ENCODE assay signal across 14 cellular contexts in genomic region chr7:4742852-4743251, GRCh38. TPM values are rescaled to one million over a fixed set of nuclear protein-coding genes. Genes with fewer than 3 reads are reported as not detected.
DNase-seq lines count a peak whose midpoint lies in the region; ATAC-seq, FAIRE-seq and TF ChIP-seq lines count a peak whose summit lies in the region.
"Had no signal": no experiment of that assay in that cellular context is flagged by ENCODE, and none has a peak within 500 bp of the region (broad histone marks: within the 10 kb centered on the region; RNA-seq: fewer than 3 reads in every experiment).

No MANE protein-coding gene starts in this region.

- 77 to 92% methylated on average over 10 of the region's 10 CpGs for WGBS in sigmoid colon, 2 donors
- 89% methylated on average over 10 of the region's 10 CpGs for WGBS in prostate gland

- peaks cover 2 to 43% (median 5%) of the 10 kb centered on the region in 3 donors for H3K36me3 Mint-ChIP-seq in CD8-positive, alpha-beta memory T cell
- peaks cover 41% of the 10 kb centered on the region for H3K36me3 Mint-ChIP-seq in endothelial cell (ENCODE audit: low read depth, unreplicated experiment)

- H3K4me1 Mint-ChIP-seq in CD8-positive, alpha-beta memory T cell: peaks cover 48 to 72% (median 66%) of the 10 kb centered on the region in 3 donors
- peaks cover 52% of the 10 kb centered on the region for H3K4me1 Mint-ChIP-seq in endothelial cell (ENCODE audit: unreplicated experiment)

- H3K4me3 ChIP-seq in CD8-positive, alpha-beta memory T cell (ENCODE audit: low read length): no peak overlapping the region
- H3K4me3 ChIP-seq in sigmoid colon (no peak overlapping the region), prostate gland (no peak overlapping the region)
- H3K4me3 ChIP-seq: GM23338, spleen had no signal

- intact Hi-C loops in sigmoid colon (cut with DNase I): loop anchor here (5.0 kb wide), 1 partner anchor 61 kb away; the partner anchor contains the start of gene FOXK1
- intact Hi-C loops in sciatic nerve (cut with DNase I): no loop called here
- intact Hi-C loops in prostate gland (cut with DNase I): no loop called here

- no peaks in the 10 kb centered on the region for H3K27me3 ChIP-seq in CD8-positive, alpha-beta memory T cell (ENCODE audit: insufficient read depth, low read length, poor library complexity, severe bottlenecking)
- no peaks in the 10 kb centered on the region for H3K27me3 ChIP-seq in sigmoid colon
- no peaks in the 10 kb centered on the region for H3K27me3 ChIP-seq in prostate gland (replicated peaks; ENCODE audit: insufficient read depth)
- H3K27me3 ChIP-seq: spleen had no signal

- TF ChIP-seq EP300 in sigmoid colon (IDR thresholded peaks at IDR 0.05): no peak

- no peaks in the 10 kb centered on the region for H3K9me3 ChIP-seq in CD8-positive, alpha-beta memory T cell (ENCODE audit: low read length)
- H3K9me3 ChIP-seq in sigmoid colon (no peaks in the 10 kb centered on the region), prostate gland (no peaks in the 10 kb centered on the region)
- H3K9me3 ChIP-seq: spleen had no signal

- DNase-seq in CD8-positive, alpha-beta memory T cell: no peak
- DNase-seq in RWPE1 (ENCODE audit: low spot score) (peak; percentile 16), endothelial cell (ENCODE audit: low spot score) (no peak), sigmoid colon (no peak), GM12891 (ENCODE audit: insufficient read length, low spot score) (no peak), sciatic nerve (ENCODE audit: low spot score) (no peak), prostate gland (ENCODE audit: low spot score) (no peak)
- DNase-seq: NCI-H1694 treated with DMSO at 0.1 percent for 48 hours; NK-92 treated with Interleukin-12 subunit alpha and Interleukin-12 subunit beta, amount 100 ng/mL, for 24 hours; spleen; SW 1271 had no signal

- POLR2A ChIA-PET in CD8-positive, alpha-beta memory T cell (lab: Charles Lee): no interaction called here
- POLR2A ChIA-PET in RWPE1 (lab: Yijun Ruan, JAX; ENCODE audit: low non-redundant PET): no interaction called here

- no peaks in the 10 kb centered on the region for H3K9me3 Mint-ChIP-seq in CD8-positive, alpha-beta memory T cell
- H3K9me3 Mint-ChIP-seq in endothelial cell (ENCODE audit: unreplicated experiment): peaks cover 2% of the 10 kb centered on the region
- H3K9me3 Mint-ChIP-seq: GM23338 had no signal

- H3K27ac ChIP-seq in CD8-positive, alpha-beta memory T cell (ENCODE audit: low read depth, low read length): no peak overlapping the region
- H3K27ac ChIP-seq in RWPE1 (peak overlapping the region; percentile 96), sigmoid colon (peak overlapping the region; percentile 16 to 96 (median 93)), prostate gland (no peak overlapping the region)

- H3K27ac Mint-ChIP-seq in CD8-positive, alpha-beta memory T cell: peak overlapping the region; percentile 82 to 97 (median 92)
- peak overlapping the region; percentile 98 for H3K27ac Mint-ChIP-seq in endothelial cell (ENCODE audit: unreplicated experiment)
- H3K27ac Mint-ChIP-seq: GM23338 had no signal

- TF ChIP-seq CTCF in RWPE1 (conservative IDR thresholded peaks at IDR 0.05; ENCODE audit: low read depth): no peak
- TF ChIP-seq CTCF in endothelial cell (IDR thresholded peaks at IDR 0.05; ENCODE audit: unreplicated experiment): no peak
- no peak for TF ChIP-seq CTCF in sigmoid colon (IDR thresholded peaks at IDR 0.05)
- TF ChIP-seq CTCF in prostate gland (IDR thresholded peaks at IDR 0.05): no peak

- no peak for TF ChIP-seq POLR2A in sigmoid colon (IDR thresholded peaks at IDR 0.05)
- TF ChIP-seq POLR2A in GM12891 (IDR thresholded peaks at IDR 0.05; ENCODE audit: low read depth, low read length): no peak
- no peak for TF ChIP-seq POLR2A in prostate gland (IDR thresholded peaks at IDR 0.05)

- H3K27me3 Mint-ChIP-seq in CD8-positive, alpha-beta memory T cell: no peaks in the 10 kb centered on the region
- H3K27me3 Mint-ChIP-seq in endothelial cell (ENCODE audit: unreplicated experiment): peaks cover 5% of the 10 kb centered on the region

- no peaks in the 10 kb centered on the region for H3K36me3 ChIP-seq in CD8-positive, alpha-beta memory T cell (ENCODE audit: insufficient read depth, low read length)
- H3K36me3 ChIP-seq in sigmoid colon (peaks cover 0 to 25% (median 16%) of the 10 kb centered on the region in 4 donors), prostate gland (no peaks in the 10 kb centered on the region)

- H3K4me3 Mint-ChIP-seq in CD8-positive, alpha-beta memory T cell: peak overlapping the region in 3 of 7 donors; percentile 8 to 61 (median 16)
- H3K4me3 Mint-ChIP-seq in endothelial cell (ENCODE audit: unreplicated experiment): no peak overlapping the region
- H3K4me3 Mint-ChIP-seq: GM23338 had no signal

- peaks cover 49% of the 10 kb centered on the region for H3K4me1 ChIP-seq in CD8-positive, alpha-beta memory T cell (ENCODE audit: insufficient read depth, low read length)
- H3K4me1 ChIP-seq in sigmoid colon (peaks cover 0 to 67% (median 64%) of the 10 kb centered on the region in 4 donors), prostate gland (replicated peaks) (peaks cover 8% of the 10 kb centered on the region)

- no peak for ATAC-seq in sciatic nerve
- no peak for ATAC-seq in GM18907 (IDR thresholded peaks at IDR 0.05; ENCODE audit: unreplicated experiment)
- ATAC-seq: GM23338 had no signal

- CTCF ChIA-PET in CD8-positive, alpha-beta memory T cell (lab: Charles Lee): interaction anchor here (1.1 to 2.7 kb wide), 2 partner anchors 12 to 101 kb away, joined by 3 to 9 read pairs; no protein-coding TSS in a partner anchor
- CTCF ChIA-PET in RWPE1 (lab: Yijun Ruan, JAX): interaction anchor here (0.6 kb wide), 1 partner anchor 11 kb away, joined by 3 read pairs; no protein-coding TSS in a partner anchor

- no peak for FAIRE-seq in GM12891 (lab: Jason Lieb, UNC)
- FAIRE-seq: endothelial cell of umbilical vein had no signal

TF ChIP-seq in GM12891, 5 proteins besides CTCF, POLR2A, EP300 and RAD21:
- no peak for TF ChIP-seq TAF1 (IDR thresholded peaks at IDR 0.05; ENCODE audit: low read depth, low read length)
- TF ChIP-seq POU2F2 (IDR thresholded peaks at IDR 0.05; ENCODE audit: low read depth, low read length): no peak
- TF ChIP-seq POLR2AphosphoS5 (IDR thresholded peaks at IDR 0.05; ENCODE audit: low read depth, low read length): no peak
- TF ChIP-seq PAX5 (IDR thresholded peaks at IDR 0.05; ENCODE audit: insufficient read depth, low read length, severe bottlenecking): no peak
- TF ChIP-seq SPI1 (IDR thresholded peaks at IDR 0.05; ENCODE audit: low read depth, low read length): no peak

RNA-seq across cellular contexts. Expression of gene AP5Z1, which starts 32.6 kb away (rescaled TPM):
- total RNA-seq in CD8-positive, alpha-beta memory T cell: 10 to 100 TPM; 47.8 to 49.8 TPM
- polyA plus RNA-seq in CD8-positive, alpha-beta memory T cell: 38.9 TPM
- total RNA-seq in endothelial cell (ENCODE audit: unreplicated experiment) (88.6 TPM), sigmoid colon (10 to 100 TPM; 17.1 to 24.6 (median 19.8) TPM), sciatic nerve (36.2 TPM), prostate gland (10 to 100 TPM; 30.9 to 61.7 TPM)
- 10 to 100 TPM; 16.8 to 66.0 (median 20.3) TPM for polyA plus RNA-seq in sigmoid colon
- polyA plus RNA-seq in GM12891 (2012; ENCODE audit: low read depth, missing spikeins): 20.7 TPM

Comparison
In these comparisons a context has a peak if more than half of its experiments do, and no peak if none do; other contexts are left out.
1. H3K27ac ChIP-seq: peak in RWPE1 (single experiment) and sigmoid colon (4 of 4); none in CD8-positive, alpha-beta memory T cell (single experiment) and prostate gland (0 of 2).